ENCODE assay signal across 8 cellular contexts in the genomic region with DNA sequence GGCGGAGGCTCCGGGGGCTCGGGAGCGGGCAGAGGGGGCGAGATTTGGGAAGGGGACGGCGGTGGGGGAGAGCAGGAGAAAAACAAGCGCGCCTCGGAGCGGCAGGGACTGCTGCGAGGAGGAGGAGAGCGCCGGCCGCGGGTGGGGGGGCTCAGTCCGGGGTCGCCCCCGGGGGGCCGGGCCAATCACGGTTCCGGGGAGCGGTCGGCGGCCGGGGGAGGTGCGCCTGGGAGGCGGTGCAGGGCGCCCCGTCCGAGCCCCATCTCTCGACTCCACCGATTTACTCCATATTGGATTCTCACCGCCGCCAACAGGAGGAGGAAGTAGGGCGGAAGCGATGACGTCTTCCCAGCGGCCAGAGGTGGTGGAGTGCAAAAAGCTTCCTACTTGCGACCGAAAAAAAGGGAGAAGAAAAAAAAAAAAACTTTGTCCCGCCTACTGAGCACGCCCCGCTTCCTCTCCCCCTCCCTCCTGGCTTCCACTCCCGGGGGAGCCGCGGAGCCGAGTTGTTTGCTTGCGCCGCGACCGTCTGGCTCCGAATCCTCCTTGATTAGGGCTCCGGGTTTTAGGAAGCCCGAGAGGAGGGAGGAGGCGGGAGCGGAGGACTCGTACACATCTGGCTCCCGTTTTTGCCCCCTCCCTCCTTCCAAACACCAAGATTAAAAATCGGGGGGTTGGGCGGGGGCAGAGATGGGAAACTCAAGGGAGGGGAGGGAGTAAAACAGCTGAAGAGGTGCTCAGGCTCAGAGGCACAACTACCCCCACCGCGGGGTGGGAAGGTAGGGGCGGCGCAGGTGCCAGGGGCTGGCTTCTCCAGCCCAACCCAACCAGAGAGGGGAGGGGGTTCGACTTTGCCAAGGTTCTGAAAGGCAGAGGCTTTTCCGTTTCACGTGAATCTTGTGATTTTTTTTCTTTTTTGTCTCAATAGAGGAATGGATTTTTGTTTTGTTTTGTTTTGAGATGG. TPM values are rescaled to one million over a fixed set of nuclear protein-coding genes. Genes with fewer than 3 reads are reported as not detected.
DNase-seq lines count a peak whose midpoint lies in the region; ATAC-seq and TF ChIP-seq lines count a peak whose summit lies in the region.

A gene with protein sequence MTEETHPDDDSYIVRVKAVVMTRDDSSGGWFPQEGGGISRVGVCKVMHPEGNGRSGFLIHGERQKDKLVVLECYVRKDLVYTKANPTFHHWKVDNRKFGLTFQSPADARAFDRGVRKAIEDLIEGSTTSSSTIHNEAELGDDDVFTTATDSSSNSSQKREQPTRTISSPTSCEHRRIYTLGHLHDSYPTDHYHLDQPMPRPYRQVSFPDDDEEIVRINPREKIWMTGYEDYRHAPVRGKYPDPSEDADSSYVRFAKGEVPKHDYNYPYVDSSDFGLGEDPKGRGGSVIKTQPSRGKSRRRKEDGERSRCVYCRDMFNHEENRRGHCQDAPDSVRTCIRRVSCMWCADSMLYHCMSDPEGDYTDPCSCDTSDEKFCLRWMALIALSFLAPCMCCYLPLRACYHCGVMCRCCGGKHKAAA (minus strand): TSS at position 373 of the 964 bp plus-strand sequence. CDS start 612 bp downstream, outside the sequence.

- peaks cover 31% of the 10 kb centered on the region for H3K4me1 Mint-ChIP-seq in activated CD4-positive, alpha-beta T cell treated with anti-CD3 and anti-CD28 coated beads, Interleukin-2, amount 10 ng/mL, durations not matched to agents 24 days and 14 days

- intact Hi-C loops in activated CD4-positive, alpha-beta T cell treated with anti-CD3 and anti-CD28 coated beads, Interleukin-2, amount 10 ng/mL, durations not matched to agents 24 days and 14 days (cut with micrococcal nuclease), result loop anchor here (1.0 to 5.0 kb wide), 4 partner anchors 131 to 445 kb away; a partner anchor contains a TSS
- intact Hi-C loops in left lung (cut with DNase I), result loop anchor here in 1 of 2 donors (10.0 kb wide), 1 partner anchor 158 kb away; no protein-coding TSS in a partner anchor

- H3K4me3 ChIP-seq in ACC112 (ENCODE audit: low read depth, low read length) (peak within 1 kb of the TSS; percentile 96), left lung (peak within 1 kb of the TSS; percentile 72 to 95)

- H3K27me3 Mint-ChIP-seq in activated CD4-positive, alpha-beta T cell treated with anti-CD3 and anti-CD28 coated beads, Interleukin-2, amount 10 ng/mL, durations not matched to agents 24 days and 14 days, result peaks cover 36% of the 10 kb centered on the region

- peak; percentile 68 for DNase-seq in NCI-H524 treated with DMSO at 0.1 percent for 48 hours (lab: John Stamatoyannopoulos, UW)
- DNase-seq in activated CD4-positive, alpha-beta T cell treated with anti-CD3 and anti-CD28 coated beads, Interleukin-2, amount 10 ng/mL, durations not matched to agents 24 days and 14 days, result peak; percentile 93
- DNase-seq in dermis blood vessel endothelial cell, result peak; percentile 86
- DNase-seq in left lung, result peak; percentile 92 to 93
- DNase-seq in stimulated activated CD4-positive, alpha-beta T cell treated with anti-CD3 and anti-CD28 coated beads, Interleukin-2, amount 100 ng/mL, for 4 hours (ENCODE audit: low read depth), result peak; percentile 41

- peaks cover 55% of the 10 kb centered on the region for H3K79me2 ChIP-seq in ACC112 (ENCODE audit: control insufficient read depth, insufficient read depth, low read length, unreplicated experiment)

- H3K27ac ChIP-seq in ACC112 (ENCODE audit: low read depth, low read length) (peak within 1 kb of the TSS; percentile 51), left lung (peak within 1 kb of the TSS; percentile 85 to 86)

- H3K4me1 ChIP-seq in ACC112 (ENCODE audit: control insufficient read depth, insufficient read depth, low read length, unreplicated experiment) (peaks cover 16% of the 10 kb centered on the region), left lung (peaks cover 19 to 45% of the 10 kb centered on the region in 2 donors)

- peak within 1 kb of the TSS; percentile 97 for H3K4me3 Mint-ChIP-seq in activated CD4-positive, alpha-beta T cell treated with anti-CD3 and anti-CD28 coated beads, Interleukin-2, amount 10 ng/mL, durations not matched to agents 24 days and 14 days

- H3K36me3 ChIP-seq in ACC112 (ENCODE audit: insufficient read depth, low read length) (no peaks in the 10 kb centered on the region), left lung (no peaks in the 10 kb centered on the region)

- H2AFZ ChIP-seq in ACC112 (ENCODE audit: low read length, unreplicated experiment), result peak within 1 kb of the TSS; percentile 99

- no peak for TF ChIP-seq CTCF in left lung (IDR thresholded peaks at IDR 0.05)

- no peaks in the 10 kb centered on the region for H3K9me3 Mint-ChIP-seq in activated CD4-positive, alpha-beta T cell treated with anti-CD3 and anti-CD28 coated beads, Interleukin-2, amount 10 ng/mL, durations not matched to agents 24 days and 14 days

- H3K27me3 ChIP-seq in ACC112 (ENCODE audit: insufficient read depth, low read length) (no peaks in the 10 kb centered on the region), left lung (no peaks in the 10 kb centered on the region)

- H3K9me3 ChIP-seq in left lung, result no peaks in the 10 kb centered on the region

- peak within 1 kb of the TSS; percentile 89 for H3K27ac Mint-ChIP-seq in activated CD4-positive, alpha-beta T cell treated with anti-CD3 and anti-CD28 coated beads, Interleukin-2, amount 10 ng/mL, durations not matched to agents 24 days and 14 days

- ATAC-seq in GM18873 (IDR thresholded peaks at IDR 0.05; ENCODE audit: low FRiP score, unreplicated experiment) (peak; percentile 31), HG03442 (IDR thresholded peaks at IDR 0.05; ENCODE audit: unreplicated experiment) (peak; percentile 28), left lung (peak; percentile 70)

- no peaks in the 10 kb centered on the region for H3K36me3 Mint-ChIP-seq in activated CD4-positive, alpha-beta T cell treated with anti-CD3 and anti-CD28 coated beads, Interleukin-2, amount 10 ng/mL, durations not matched to agents 24 days and 14 days (ENCODE audit: low read depth)

RNA-seq across cellular contexts. Expression of the gene that starts here (rescaled TPM):
- total RNA-seq in activated CD4-positive, alpha-beta T cell treated with anti-CD3 and anti-CD28 coated beads, Interleukin-2, amount 10 ng/mL, durations not matched to agents 24 days and 14 days, result 7.7 and 9.2 TPM in 2 replicates
- 2.2 and 4.8 TPM in 2 replicates for total RNA-seq in dermis blood vessel endothelial cell
- 10 to 100 TPM; 34.5 to 47.1 TPM for total RNA-seq in left lung

Comparison
In these comparisons a context has a peak if more than half of its experiments do, and no peak if none do; other contexts are left out.
1. Peak in every context shown above with its lines: DNase-seq, ATAC-seq, H3K4me3 ChIP-seq and H3K27ac ChIP-seq.
2. DNase-seq: peak in every context shown above with its lines; median percentile 93 in activated CD4-positive, alpha-beta T cell treated with anti-CD3 and anti-CD28 coated beads, Interleukin-2, amount 10 ng/mL, durations not matched to agents 24 days and 14 days; 92 in left lung; 86 in dermis blood vessel endothelial cell; 68 in NCI-H524 treated with DMSO at 0.1 percent for 48 hours; 41 in stimulated activated CD4-positive, alpha-beta T cell treated with anti-CD3 and anti-CD28 coated beads, Interleukin-2, amount 100 ng/mL, for 4 hours.